In genomic region chr2:47640356-47640755, GRCh38 we compare ENCODE assay signal across 1 cellular context.
TF ChIP-seq lines count a peak whose summit lies in the region.

No MANE protein-coding gene starts in this region.

TF ChIP-seq in WTC11, 78 proteins besides CTCF, POLR2A, EP300 and RAD21 (continued from another document):
- TF ChIP-seq ZMAT4 (CRISPR knock-in tag; IDR thresholded peaks at IDR 0.05) (no peak), ZNF396 (CRISPR knock-in tag; IDR thresholded peaks at IDR 0.05; ENCODE audit: borderline replicate concordance) (no peak), NR1H2 (CRISPR knock-in tag; IDR thresholded peaks at IDR 0.05) (no peak), HMGXB4 (CRISPR knock-in tag; IDR thresholded peaks at IDR 0.05) (no peak), ZNF512 (CRISPR knock-in tag; IDR thresholded peaks at IDR 0.05; ENCODE audit: borderline replicate concordance) (no peak), ZNF425 (CRISPR knock-in tag; conservative IDR thresholded peaks at IDR 0.05) (no peak), MAX (CRISPR knock-in tag; IDR thresholded peaks at IDR 0.05) (no peak), NFYB (CRISPR knock-in tag; conservative IDR thresholded peaks at IDR 0.05; ENCODE audit: low read depth) (no peak), FOXK1 (CRISPR knock-in tag; IDR thresholded peaks at IDR 0.05) (no peak), JAZF1 (CRISPR knock-in tag; IDR thresholded peaks at IDR 0.05) (no peak), SOX15 (CRISPR knock-in tag; IDR thresholded peaks at IDR 0.05) (no peak), NR2C2 (CRISPR knock-in tag; IDR thresholded peaks at IDR 0.05) (no peak), GRHL2 (CRISPR knock-in tag; IDR thresholded peaks at IDR 0.05; ENCODE audit: insufficient replicate concordance, severe bottlenecking) (no peak), AR (CRISPR knock-in tag; IDR thresholded peaks at IDR 0.05) (no peak)
